17 cellular contexts compared by ENCODE assay signal in the genomic region with DNA sequence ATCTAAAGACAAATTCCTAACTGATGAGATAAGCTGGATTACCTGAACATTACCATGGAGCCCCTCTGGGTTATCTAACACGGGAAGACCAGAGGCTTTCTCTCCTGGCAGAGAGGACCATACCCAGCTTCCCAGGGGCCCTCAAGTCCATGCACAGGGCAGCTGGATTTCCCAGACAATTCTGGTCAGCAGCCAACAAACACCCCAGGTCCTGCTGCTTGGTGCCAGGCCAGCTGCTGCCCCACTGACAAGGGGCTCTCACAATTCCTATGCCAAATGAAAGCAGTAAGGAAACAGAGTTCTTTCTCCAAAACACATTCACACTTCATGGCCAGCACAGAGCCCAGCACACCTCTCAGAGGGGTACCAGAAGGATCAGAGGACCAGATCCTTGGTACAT.
"Had no signal": no experiment of that assay in that cellular context is flagged by ENCODE, and none has a peak within 500 bp of the region (broad histone marks: within the 10 kb centered on the region; RNA-seq: fewer than 3 reads in every experiment).

No MANE protein-coding gene starts in this region.

- DNase-seq: activated CD4-positive, alpha-beta T cell treated with anti-CD3 and anti-CD28 coated beads, Interleukin-2, amount 50 U/mL, for 4 hours; activated CD8-positive, alpha-beta memory T cell treated with anti-CD3 and anti-CD28 coated beads, Interleukin-2, amount 10 ng/mL, durations not matched to agents 7 days and 5 days; activated effector memory CD4-positive, alpha-beta T cell treated with Interleukin-2 at 50 U/mL for 16 hours; activated naive CD4-positive, alpha-beta T cell treated with anti-CD3 and anti-CD28 coated beads, Interleukin-2, amount 50 U/mL, for 16 hours; activated T-cell treated with anti-CD3 and anti-CD28 coated beads, Interleukin-2, amount 50 U/mL, for 1 hour; colonic mucosa; esophagus squamous epithelium; glutamatergic neuron; kidney; left ventricle myocardium inferior; nephron progenitor cell; spleen; stimulated activated naive CD8-positive, alpha-beta T cell treated with anti-CD3 and anti-CD28 coated beads, Interleukin-15, amount 100 ng/mL, for 72 hours; testis; upper lobe of right lung had no signal

- H3K4me3 ChIP-seq: colonic mucosa, esophagus squamous epithelium, left ventricle myocardium inferior, spleen, testis, upper lobe of right lung had no signal

- H3K4me3 Mint-ChIP-seq: activated CD8-positive, alpha-beta memory T cell treated with anti-CD3 and anti-CD28 coated beads, Interleukin-2, amount 10 ng/mL, durations not matched to agents 7 days and 5 days; memory B cell; nephron progenitor cell; stimulated activated naive CD8-positive, alpha-beta T cell treated with anti-CD3 and anti-CD28 coated beads, Interleukin-15, amount 100 ng/mL, for 72 hours had no signal

- H3K27ac ChIP-seq: colonic mucosa, esophagus squamous epithelium, left ventricle myocardium inferior, spleen, testis, upper lobe of right lung had no signal

- H3K9me3 Mint-ChIP-seq: memory B cell; nephron progenitor cell; stimulated activated naive CD8-positive, alpha-beta T cell treated with anti-CD3 and anti-CD28 coated beads, Interleukin-15, amount 100 ng/mL, for 72 hours had no signal

- H3K9me3 ChIP-seq: colonic mucosa, esophagus squamous epithelium, left ventricle myocardium inferior, spleen, testis, upper lobe of right lung had no signal

- H3K27me3 ChIP-seq: colonic mucosa, esophagus squamous epithelium, spleen, testis, upper lobe of right lung had no signal

- H3K36me3 Mint-ChIP-seq: activated CD8-positive, alpha-beta memory T cell treated with anti-CD3 and anti-CD28 coated beads, Interleukin-2, amount 10 ng/mL, durations not matched to agents 7 days and 5 days had no signal

- ATAC-seq: activated CD8-positive, alpha-beta memory T cell treated with anti-CD3 and anti-CD28 coated beads, Interleukin-2, amount 10 ng/mL, durations not matched to agents 7 days and 5 days; sciatic nerve; upper lobe of right lung had no signal

- H3K27ac Mint-ChIP-seq: activated CD8-positive, alpha-beta memory T cell treated with anti-CD3 and anti-CD28 coated beads, Interleukin-2, amount 10 ng/mL, durations not matched to agents 7 days and 5 days; memory B cell; nephron progenitor cell had no signal

- H3K4me1 ChIP-seq: colonic mucosa, testis, upper lobe of right lung had no signal

- H3K27me3 Mint-ChIP-seq: activated CD8-positive, alpha-beta memory T cell treated with anti-CD3 and anti-CD28 coated beads, Interleukin-2, amount 10 ng/mL, durations not matched to agents 7 days and 5 days; memory B cell; stimulated activated naive CD8-positive, alpha-beta T cell treated with anti-CD3 and anti-CD28 coated beads, Interleukin-15, amount 100 ng/mL, for 72 hours had no signal

- H3K36me3 ChIP-seq: colonic mucosa, esophagus squamous epithelium, left ventricle myocardium inferior, spleen, upper lobe of right lung had no signal
